12 cellular contexts compared by ENCODE assay signal in the genomic region with DNA sequence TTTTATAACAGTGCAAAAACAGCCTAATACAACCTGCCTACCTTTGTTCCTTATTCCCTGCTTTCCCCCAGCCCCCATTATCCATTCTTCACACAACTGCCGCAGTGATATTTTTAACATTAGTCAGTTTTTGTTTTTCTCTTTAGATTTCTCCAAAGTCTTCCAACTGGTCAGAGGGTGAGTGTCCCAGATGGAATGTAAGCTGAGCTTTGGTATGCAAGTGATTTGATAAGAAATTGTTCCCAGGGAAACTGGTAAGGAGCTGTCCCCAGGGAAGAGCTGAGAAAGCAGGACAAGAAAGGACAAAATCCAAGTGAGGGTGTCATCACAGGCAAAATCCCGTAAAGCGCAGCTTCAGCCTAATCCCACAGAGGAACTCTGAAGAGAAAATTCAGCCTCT.
DNase-seq lines count a peak whose midpoint lies in the region; ATAC-seq and TF ChIP-seq lines count a peak whose summit lies in the region.
"Had no signal": no experiment of that assay in that cellular context is flagged by ENCODE, and none has a peak within 500 bp of the region (broad histone marks: within the 10 kb centered on the region; RNA-seq: fewer than 3 reads in every experiment).

No MANE protein-coding gene starts in this region.

- H3K4me3 ChIP-seq in adipocyte (ENCODE audit: low read length) (peak overlapping the region; percentile 55), heart right ventricle (no peak overlapping the region), thoracic aorta (no peak overlapping the region), Peyer's patch (no peak overlapping the region)
- H3K4me3 ChIP-seq: spleen had no signal

- H3K27ac ChIP-seq in heart right ventricle: peak overlapping the region in 5 of 10 donors; percentile 6 to 59 (median 12)
- peak overlapping the region; percentile 43 to 53 for H3K27ac ChIP-seq in thoracic aorta
- H3K27ac ChIP-seq in Peyer's patch: peak overlapping the region in 2 of 4 donors; percentile 13 to 17
- H3K27ac ChIP-seq: spleen had no signal

- H3K27me3 ChIP-seq in adipocyte (replicated peaks; ENCODE audit: control insufficient read depth, insufficient read depth, low read length) (no peaks in the 10 kb centered on the region), heart right ventricle (no peaks in the 10 kb centered on the region), thoracic aorta (replicated peaks; ENCODE audit: insufficient read depth) (no peaks in the 10 kb centered on the region), Peyer's patch (no peaks in the 10 kb centered on the region)
- H3K27me3 ChIP-seq: spleen had no signal

- no peak for TF ChIP-seq POLR2A in Peyer's patch (IDR thresholded peaks at IDR 0.05)

- ATAC-seq in heart right ventricle (peak in 7 of 8 donors; percentile 33 to 65 (median 53)), thoracic aorta (ENCODE audit: insufficient number of reproducible peaks, low FRiP score, low read depth) (no peak)
- no peak for ATAC-seq in stimulated activated naive CD8-positive, alpha-beta T cell treated with anti-CD3 and anti-CD28 coated beads, Interleukin-15, Interleukin-2, amounts not matched to agents 100 U/mL and 50 U/mL, for 24 hours

- DNase-seq in H4 (ENCODE audit: low spot score) (peak; percentile 8), adipocyte (ENCODE audit: low read depth) (peak; percentile 87), heart right ventricle (peak in 1 of 2 donors; percentile 22), thoracic aorta (ENCODE audit: low spot score) (no peak), NCI-H2171 treated with DMSO at 0.1 percent for 48 hours (lab: John Stamatoyannopoulos, UW) (no peak), Peyer's patch (no peak)
- no peak for DNase-seq in stimulated activated naive CD8-positive, alpha-beta T cell treated with anti-CD3 and anti-CD28 coated beads, Interleukin-15, Interleukin-2, amounts not matched to agents 100 U/mL and 50 U/mL, for 24 hours
- DNase-seq: caudate nucleus, GOT3, NCI-H510A, spleen, T-helper 1 cell had no signal

- H3K9ac ChIP-seq in adipocyte (ENCODE audit: low read length): peak overlapping the region; percentile 65

- WGBS in heart right ventricle, 2 donors: 50 to 60% methylated on average over 3 of the region's 3 CpGs

- intact Hi-C loops in heart right ventricle (cut with DNase I): no loop called here

- H3K4me1 ChIP-seq in adipocyte (ENCODE audit: control insufficient read depth, insufficient read depth, low read length) (peaks cover 29% of the 10 kb centered on the region), heart right ventricle (no peaks in the 10 kb centered on the region), thoracic aorta (ENCODE audit: control insufficient read depth in 1 of 2, low read depth in 2 of 2) (peaks cover 4 to 20% of the 10 kb centered on the region in 2 donors), Peyer's patch (no peaks in the 10 kb centered on the region)
- H3K4me1 ChIP-seq: spleen had no signal

- H3K36me3 ChIP-seq in adipocyte (ENCODE audit: control insufficient read depth, insufficient read depth, low read length, severe bottlenecking) (no peaks in the 10 kb centered on the region), heart right ventricle (no peaks in the 10 kb centered on the region), thoracic aorta (no peaks in the 10 kb centered on the region), Peyer's patch (no peaks in the 10 kb centered on the region)
- H3K36me3 ChIP-seq: spleen had no signal

- peaks cover 4% of the 10 kb centered on the region for H3K9me3 ChIP-seq in adipocyte (ENCODE audit: control insufficient read depth, low read length)
- peaks cover 0 to 17% (median 0%) of the 10 kb centered on the region in 11 donors for H3K9me3 ChIP-seq in heart right ventricle
- peaks cover 5% of the 10 kb centered on the region for H3K9me3 ChIP-seq in thoracic aorta
- H3K9me3 ChIP-seq in Peyer's patch: no peaks in the 10 kb centered on the region

- TF ChIP-seq CTCF in heart right ventricle (IDR thresholded peaks at IDR 0.05): no peak
- TF ChIP-seq CTCF in thoracic aorta (IDR thresholded peaks at IDR 0.05): no peak
- TF ChIP-seq CTCF in Peyer's patch (IDR thresholded peaks at IDR 0.05): no peak

Comparison
In these comparisons a context has a peak if more than half of its experiments do, and no peak if none do; other contexts are left out.
1. DNase-seq: peak in H4 (single experiment) and adipocyte (single experiment); none in thoracic aorta (single experiment), stimulated activated naive CD8-positive, alpha-beta T cell treated with anti-CD3 and anti-CD28 coated beads, Interleukin-15, Interleukin-2, amounts not matched to agents 100 U/mL and 50 U/mL, for 24 hours (single experiment), NCI-H2171 treated with DMSO at 0.1 percent for 48 hours (single experiment) and Peyer's patch (0 of 3).
2. ATAC-seq: peak in heart right ventricle (7 of 8); none in thoracic aorta (single experiment) and stimulated activated naive CD8-positive, alpha-beta T cell treated with anti-CD3 and anti-CD28 coated beads, Interleukin-15, Interleukin-2, amounts not matched to agents 100 U/mL and 50 U/mL, for 24 hours (single experiment).